In the genomic region with DNA sequence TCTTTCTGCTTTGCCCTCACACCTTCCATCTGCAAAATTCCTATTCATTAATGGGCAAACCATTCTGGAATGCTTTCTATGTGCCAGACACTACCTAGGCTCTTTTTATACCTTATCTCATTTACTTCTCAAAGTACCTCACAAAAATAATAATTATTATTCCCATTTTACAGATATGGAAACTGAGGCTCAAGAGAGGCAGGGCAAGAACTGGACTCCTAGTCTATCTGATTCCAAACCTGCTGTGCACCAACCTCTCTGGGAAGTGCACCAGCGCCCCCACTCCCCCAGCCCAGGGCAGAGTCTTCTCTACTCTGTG, we compare ENCODE assay signal across 10 cellular contexts. TPM values are rescaled to one million over a fixed set of nuclear protein-coding genes. Genes with fewer than 3 reads are reported as not detected.
A peak's percentile ranks its signal among the peaks of the same experiment; 100 is the strongest.
DNase-seq lines count a peak whose midpoint lies in the region; ATAC-seq and TF ChIP-seq lines count a peak whose summit lies in the region.
"Had no signal": no experiment of that assay in that cellular context is flagged by ENCODE, and none has a peak within 500 bp of the region (broad histone marks: within the 10 kb centered on the region; RNA-seq: fewer than 3 reads in every experiment).

No MANE protein-coding gene starts in this region.

- peaks cover 19% of the 10 kb centered on the region for H3K4me1 ChIP-seq in CD8-positive, alpha-beta memory T cell (ENCODE audit: insufficient read depth, low read length)
- H3K4me1 ChIP-seq in PC-3 (ENCODE audit: insufficient read depth, low read length) (peaks cover 46% of the 10 kb centered on the region), parathyroid adenoma (no peaks in the 10 kb centered on the region), H9 (ENCODE audit: insufficient read depth, low read length) (no peaks in the 10 kb centered on the region)

- no peaks in the 10 kb centered on the region for H3K9me2 ChIP-seq in PC-3 (replicated peaks; ENCODE audit: low read length)

- H3F3A ChIP-seq in PC-3 (ENCODE audit: low read length, unreplicated experiment), result no peaks in the 10 kb centered on the region

- H3K79me2 ChIP-seq in PC-3 (ENCODE audit: low read length) (peaks cover 26% of the 10 kb centered on the region), parathyroid adenoma (no peaks in the 10 kb centered on the region), H9 (ENCODE audit: insufficient read depth, low read length) (no peaks in the 10 kb centered on the region)

- H2BK12ac ChIP-seq in H9 (ENCODE audit: insufficient read length, low read depth, low read length), result no peak overlapping the region

- no peak overlapping the region for H3K56ac ChIP-seq in H9 (ENCODE audit: insufficient read length, low read depth, low read length)

- POLR2A ChIA-PET in CD8-positive, alpha-beta memory T cell (lab: Charles Lee), result no interaction called here
- POLR2A ChIA-PET in PC-3 (lab: Charles Lee; ENCODE audit: unreplicated experiment), result no interaction called here

- no peak overlapping the region for H2BK120ac ChIP-seq in H9 (ENCODE audit: low read depth, low read length, poor library complexity, severe bottlenecking)

- H3K4me2 ChIP-seq in PC-3 (ENCODE audit: low read length) (peak overlapping the region; percentile 95), parathyroid adenoma (ENCODE audit: low read length) (peak overlapping the region; percentile 86), H9 (ENCODE audit: insufficient read depth, insufficient read length, low read length) (no peak overlapping the region)

- peak overlapping the region; percentile 16 for H3K27ac ChIP-seq in CD8-positive, alpha-beta memory T cell (ENCODE audit: low read depth, low read length)
- H3K27ac ChIP-seq in PC-3 (ENCODE audit: low read length), result no peak overlapping the region
- H3K27ac ChIP-seq in parathyroid adenoma, result no peak overlapping the region
- H3K27ac ChIP-seq in H9 (ENCODE audit: insufficient read length, low read depth, low read length), result no peak overlapping the region

- no TSS peak for BruUV-seq in PC-3 (replicated peaks; lab: Mats Ljungman, UMichigan)

- intact Hi-C loops in PC-3 (cut with micrococcal nuclease), result no loop called here

- H3K27me3 Mint-ChIP-seq in CD8-positive, alpha-beta memory T cell, result peaks cover 19 to 21% of the 10 kb centered on the region in 2 donors
- H3K27me3 Mint-ChIP-seq in H9 (ENCODE audit: low read depth), result peaks cover 88% of the 10 kb centered on the region

- no peak overlapping the region for H4K5ac ChIP-seq in H9 (ENCODE audit: insufficient read length, low read depth, low read length)

- no peak overlapping the region for H2BK20ac ChIP-seq in H9 (ENCODE audit: low read depth, low read length, poor library complexity, severe bottlenecking)

- no peaks in the 10 kb centered on the region for H3K9me3 Mint-ChIP-seq in CD8-positive, alpha-beta memory T cell
- peaks cover 0 to 7% of the 10 kb centered on the region in 2 experiments; a peak in 2 of 5 replicates for H3K9me3 Mint-ChIP-seq in H9

- H4K8ac ChIP-seq in H9 (replicated peaks; ENCODE audit: insufficient read length, low read depth, low read length), result no peak overlapping the region

- no peak overlapping the region for H4K91ac ChIP-seq in H9 (ENCODE audit: insufficient read length, low read depth, low read length)

- TF ChIP-seq CTCF in PC-3 (conservative IDR thresholded peaks at IDR 0.05; ENCODE audit: low read depth, low read length) (no peak; the same call in 1 of the 2 replicates), epithelial cell of proximal tubule (conservative IDR thresholded peaks at IDR 0.05; ENCODE audit: low read depth, low read length) (no peak), parathyroid adenoma (IDR thresholded peaks at IDR 0.05) (no peak), H9 (conservative IDR thresholded peaks at IDR 0.05) (no peak)

- no peak for DNase-seq in CD8-positive, alpha-beta memory T cell
- DNase-seq in PC-3, result no peak
- DNase-seq in epithelial cell of proximal tubule (ENCODE audit: low read depth), result no peak
- DNase-seq in hepatic stellate cell (ENCODE audit: low spot score), result no peak
- DNase-seq in H9, result no peak
- no peak for DNase-seq in NCI-H1048 (lab: John Stamatoyannopoulos, UW)

- H3K4me1 Mint-ChIP-seq in CD8-positive, alpha-beta memory T cell, result peaks cover 5 to 15% (median 11%) of the 10 kb centered on the region in 3 donors
- H3K4me1 Mint-ChIP-seq in H9, result peaks cover 26 to 32% of the 10 kb centered on the region in 2 experiments

- CTCF ChIA-PET in CD8-positive, alpha-beta memory T cell (lab: Charles Lee), result no interaction called here
- CTCF ChIA-PET in PC-3 (lab: Charles Lee), result no interaction called here

- H3K36me3 Mint-ChIP-seq in CD8-positive, alpha-beta memory T cell, result no peaks in the 10 kb centered on the region
- no peaks in the 10 kb centered on the region; a peak in 1 of 7 replicates for H3K36me3 Mint-ChIP-seq in H9 (ENCODE audit: insufficient read depth in 1 of 3, low read depth in 3 of 3)

- peak overlapping the region; percentile 91 for H3K9ac ChIP-seq in PC-3 (ENCODE audit: low read length)
- H3K9ac ChIP-seq in parathyroid adenoma, result no peak overlapping the region
- no peak overlapping the region for H3K9ac ChIP-seq in H9 (ENCODE audit: extremely low read depth, insufficient read length, low read length)

- no CpG with 5 or more reads among the region's 1 CpG for WGBS in H9 (ENCODE audit: extremely low coverage, insufficient read length, low lambda C conversion rate)

- no peaks in the 10 kb centered on the region for H3K36me3 ChIP-seq in CD8-positive, alpha-beta memory T cell (ENCODE audit: insufficient read depth, low read length)
- H3K36me3 ChIP-seq in PC-3 (ENCODE audit: low read depth, low read length) (no peaks in the 10 kb centered on the region), parathyroid adenoma (ENCODE audit: control insufficient read depth, insufficient read depth, low read length) (no peaks in the 10 kb centered on the region)
- H3K36me3 ChIP-seq: right atrium auricular region had no signal

- peak overlapping the region; percentile 54 for H3K4me3 ChIP-seq in CD8-positive, alpha-beta memory T cell (ENCODE audit: low read length)
- H3K4me3 ChIP-seq in PC-3 (ENCODE audit: low read length), result peak overlapping the region; percentile 82
- H3K4me3 ChIP-seq in epithelial cell of proximal tubule (ENCODE audit: low read depth, low read length), result peak overlapping the region; percentile 58
- no peak overlapping the region for H3K4me3 ChIP-seq in parathyroid adenoma (ENCODE audit: low read depth, low read length)

- no peak overlapping the region for H3K14ac ChIP-seq in H9 (ENCODE audit: insufficient read depth, low read length)

- H4K20me1 ChIP-seq in PC-3 (ENCODE audit: low read length) (no peaks in the 10 kb centered on the region), H9 (ENCODE audit: control insufficient read depth, insufficient read depth, insufficient read length) (no peaks in the 10 kb centered on the region)

- H2BK15ac ChIP-seq in H9 (ENCODE audit: low read depth, low read length), result no peak overlapping the region

- peak overlapping the region in 1 of 8 donors; percentile 91 for H3K27ac Mint-ChIP-seq in CD8-positive, alpha-beta memory T cell
- H3K27ac Mint-ChIP-seq in H9, result no peak overlapping the region

- H3K79me1 ChIP-seq in H9 (ENCODE audit: insufficient read depth, low read depth, low read length, poor library complexity, severe bottlenecking), result no peaks in the 10 kb centered on the region

- H3K23me2 ChIP-seq in H9 (ENCODE audit: insufficient read length, low read depth, low read length, poor library complexity, severe bottlenecking), result peaks cover 3% of the 10 kb centered on the region

- no peak overlapping the region for H3K18ac ChIP-seq in H9 (ENCODE audit: insufficient read length, low read depth, low read length)

- ATAC-seq in PC-3, result no peak
- ATAC-seq in GM19324 (IDR thresholded peaks at IDR 0.05; ENCODE audit: low FRiP score, unreplicated experiment), result no peak

- H2AFZ ChIP-seq in PC-3 (ENCODE audit: low read length), result peak overlapping the region; percentile 79
- H2AFZ ChIP-seq in parathyroid adenoma, result no peak overlapping the region
- H2AFZ ChIP-seq in H9 (ENCODE audit: low read length), result no peak overlapping the region

- peak overlapping the region; percentile 15 to 87 (median 68) for H3K4me3 Mint-ChIP-seq in CD8-positive, alpha-beta memory T cell
- H3K4me3 Mint-ChIP-seq in H9, result peak overlapping the region in 1 of 2 experiments; percentile 72; a peak in 1 of 5 replicates

- no peak overlapping the region for H3K23ac ChIP-seq in H9 (ENCODE audit: insufficient read length, low read depth, low read length)

- H3T11ph ChIP-seq in H9 (ENCODE audit: low read length), result no peak overlapping the region

- no peak overlapping the region for H2BK5ac ChIP-seq in H9 (ENCODE audit: insufficient read length, low read length)

- no peaks in the 10 kb centered on the region for H3K27me3 ChIP-seq in CD8-positive, alpha-beta memory T cell (ENCODE audit: insufficient read depth, low read length, poor library complexity, severe bottlenecking)
- H3K27me3 ChIP-seq in PC-3 (ENCODE audit: low read length) (no peaks in the 10 kb centered on the region), parathyroid adenoma (ENCODE audit: control insufficient read depth, insufficient read depth, low read length) (no peaks in the 10 kb centered on the region), H9 (ENCODE audit: insufficient read depth, low read length) (peaks cover 17% of the 10 kb centered on the region; the same call in 1 of the 2 replicates)
- H3K27me3 ChIP-seq: right atrium auricular region had no signal

- no peak overlapping the region for H3K4ac ChIP-seq in H9 (ENCODE audit: low read depth, low read length)

- no peaks in the 10 kb centered on the region for H3K9me3 ChIP-seq in CD8-positive, alpha-beta memory T cell (ENCODE audit: low read length)
- H3K9me3 ChIP-seq in PC-3 (ENCODE audit: low read length) (no peaks in the 10 kb centered on the region), parathyroid adenoma (ENCODE audit: control insufficient read depth, low read length) (no peaks in the 10 kb centered on the region), H9 (ENCODE audit: control insufficient read depth, low read depth, low read length) (no peaks in the 10 kb centered on the region)
- H3K9me3 ChIP-seq: right atrium auricular region had no signal

- H2AK5ac ChIP-seq in H9 (ENCODE audit: insufficient read length, low read length), result no peak overlapping the region

RNA-seq across cellular contexts. Expression of a gene that starts 0.8 kb away (rescaled TPM):
- 1 to 10 TPM; 5.5 to 5.6 TPM for total RNA-seq in CD8-positive, alpha-beta memory T cell
- not detected for polyA plus RNA-seq in CD8-positive, alpha-beta memory T cell
- 14.3 and 18.5 TPM in 2 replicates for total RNA-seq in PC-3 (2014; rRNA removed)
- total RNA-seq in epithelial cell of proximal tubule, result 1.8 and 2.0 TPM in 2 replicates
- 2.6 and 2.8 TPM in 2 replicates for total RNA-seq in H9 (2021)

RNA-seq across cellular contexts. Expression of a gene that starts 47.3 kb away (rescaled TPM):
- total RNA-seq in CD8-positive, alpha-beta memory T cell, result 10 to 100 TPM; 18.0 to 20.9 TPM
- 17.1 TPM for polyA plus RNA-seq in CD8-positive, alpha-beta memory T cell
- total RNA-seq in PC-3 (2014; rRNA removed) (13.0 and 14.9 TPM in 2 replicates), epithelial cell of proximal tubule (6.1 and 7.4 TPM in 2 replicates), H9 (2021) (15.0 and 18.5 TPM in 2 replicates)

RNA-seq across cellular contexts. Expression of a gene that starts 50.1 kb away (rescaled TPM):
- total RNA-seq in CD8-positive, alpha-beta memory T cell, result not detected
- polyA plus RNA-seq in CD8-positive, alpha-beta memory T cell, result not detected
- total RNA-seq in PC-3 (2014; rRNA removed) (not detected in 2 replicates), epithelial cell of proximal tubule (not detected in 2 replicates), H9 (2021) (not detected in 2 replicates)
- total RNA-seq: kidney, right atrium auricular region had no signal
